In the genomic region with DNA sequence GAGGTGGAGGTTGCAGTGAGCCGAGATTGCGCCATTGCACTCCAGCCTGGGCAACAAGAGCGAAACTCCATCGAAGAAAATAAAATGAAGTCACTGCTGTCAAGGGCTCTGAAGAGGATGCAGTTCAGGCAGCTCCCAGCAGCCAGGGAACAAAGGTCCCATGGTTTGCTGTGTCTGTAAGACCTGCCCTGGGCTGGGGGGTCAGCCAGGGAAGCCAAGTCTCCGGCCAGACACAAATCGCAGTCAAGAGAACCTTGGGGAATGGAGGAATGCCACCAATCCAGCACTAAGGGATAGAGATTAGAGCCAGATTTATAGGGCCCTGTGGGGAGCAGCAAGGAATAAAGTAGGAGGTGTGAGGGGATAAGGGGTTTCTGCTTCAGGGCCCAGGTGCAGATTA, we compare ENCODE assay signal across 6 cellular contexts. TPM values are rescaled to one million over a fixed set of nuclear protein-coding genes. Genes with fewer than 3 reads are reported as not detected.
"Had no signal": no experiment of that assay in that cellular context is flagged by ENCODE, and none has a peak within 500 bp of the region (broad histone marks: within the 10 kb centered on the region; RNA-seq: fewer than 3 reads in every experiment).

No MANE protein-coding gene starts in this region.

- H3K4me2 ChIP-seq: GM23338 had no signal

- ATAC-seq: GM23338, K562 had no signal

- H2AFZ ChIP-seq: GM23338 had no signal

- H3K4me3 Mint-ChIP-seq: GM23338, H9 had no signal

- DNase-seq: H9, HCEC 1CT, IMR-90 had no signal

- H3K9me3 Mint-ChIP-seq: GM23338, H9 had no signal

- H3K4me3 ChIP-seq: GM23338, K562 had no signal

- H3K27ac Mint-ChIP-seq: GM23338 had no signal

RNA-seq across cellular contexts. Expression of a gene that starts 28.9 kb away (rescaled TPM):
- total RNA-seq: H1 had no signal
